ENCODE assay signal across 29 cellular contexts in genomic region chr14:73124180-73124894, GRCh38. TPM values are rescaled to one million over a fixed set of nuclear protein-coding genes. Genes with fewer than 3 reads are reported as not detected.
A peak's percentile ranks its signal among the peaks of the same experiment; 100 is the strongest.
DNase-seq lines count a peak whose midpoint lies in the region; ATAC-seq and TF ChIP-seq lines count a peak whose summit lies in the region.
"Had no signal": no experiment of that assay in that cellular context is flagged by ENCODE, and none has a peak within 500 bp of the region (broad histone marks: within the 10 kb centered on the region; RNA-seq: fewer than 3 reads in every experiment).

No MANE protein-coding gene starts in this region.

- BruUV-seq in HCT116 (replicated peaks; lab: Mats Ljungman, UMichigan), result no TSS peak

- H3K4me1 ChIP-seq in HCT116 (ENCODE audit: control insufficient read depth in 1 of 2, insufficient read depth in 2 of 2, low read length in 2 of 2) (no peaks in the 10 kb centered on the region), neural progenitor cell (peaks cover 11% of the 10 kb centered on the region)
- H3K4me1 ChIP-seq: gastroesophageal sphincter, Peyer's patch, transverse colon had no signal

- TF ChIP-seq CTCF in HCT116 (IDR thresholded peaks at IDR 0.05 in 2 of 3, conservative IDR thresholded peaks at IDR 0.05 in 1 of 3; ENCODE audit: borderline replicate concordance in 1 of 3, insufficient read depth in 1 of 3, low read depth in 2 of 3, low read length in 2 of 3), result no peak
- TF ChIP-seq CTCF in activated B cell treated with CpG ODN at 0.5 μM for 24 hours (IDR thresholded peaks at IDR 0.05), result no peak
- no peak for TF ChIP-seq CTCF in neural progenitor cell (IDR thresholded peaks at IDR 0.05)

- H2AFZ ChIP-seq in HCT116 (ENCODE audit: low read depth, low read length, poor library complexity, severe bottlenecking) (no peak overlapping the region), neural progenitor cell (replicated peaks) (no peak overlapping the region)

- H4K20me1 ChIP-seq in HCT116 (ENCODE audit: insufficient read depth) (peaks cover 7% of the 10 kb centered on the region; the same call in 1 of the 2 replicates), neural progenitor cell (ENCODE audit: low read depth) (peaks cover 13% of the 10 kb centered on the region)

- H3K27me3 ChIP-seq in HCT116 (ENCODE audit: insufficient read depth, low read length) (no peaks in the 10 kb centered on the region), neural progenitor cell (no peaks in the 10 kb centered on the region)
- H3K27me3 ChIP-seq: dorsolateral prefrontal cortex, gastroesophageal sphincter, Peyer's patch, transverse colon had no signal

- 0 out of 2 replicates have a peak, but pooled peaks have one; percentile 9 for ATAC-seq in HCT116
- ATAC-seq in activated B cell treated with CpG ODN at 0.5 μM for 24 hours (ENCODE audit: low read depth), result no peak
- no peak for ATAC-seq in HG03025 (IDR thresholded peaks at IDR 0.05; ENCODE audit: low FRiP score, unreplicated experiment)
- ATAC-seq in HG02870 (IDR thresholded peaks at IDR 0.05; ENCODE audit: unreplicated experiment), result no peak
- no peak for ATAC-seq in left ventricle myocardium superior
- ATAC-seq: activated CD8-positive, alpha-beta T cell treated with anti-CD3 and anti-CD28 coated beads, Interleukin-2, amount 10 ng/mL, durations not matched to agents 7 days and 5 days; activated naive CD8-positive, alpha-beta T cell treated with anti-CD3 and anti-CD28 coated beads, Interleukin-2, amount 50 U/mL, for 24 hours; gastroesophageal sphincter had no signal

- no peak overlapping the region for H3K4me3 Mint-ChIP-seq in activated CD4-positive, alpha-beta memory T cell treated with anti-CD3 and anti-CD28 coated beads for 36 hours
- no peak overlapping the region for H3K4me3 Mint-ChIP-seq in activated CD4-positive, alpha-beta memory T cell treated with anti-CD3 and anti-CD28 coated beads, Interleukin-2, amount 10 ng/mL, durations not matched to agents 7 days and 5 days
- no peak overlapping the region for H3K4me3 Mint-ChIP-seq in activated B cell treated with CpG ODN at 0.5 μM for 24 hours
- no peak overlapping the region for H3K4me3 Mint-ChIP-seq in neural progenitor cell
- H3K4me3 Mint-ChIP-seq: activated CD8-positive, alpha-beta T cell treated with anti-CD3 and anti-CD28 coated beads, Interleukin-2, amount 10 ng/mL, durations not matched to agents 7 days and 5 days; activated naive CD8-positive, alpha-beta T cell treated with anti-CD3 and anti-CD28 coated beads, Interleukin-2, amount 50 U/mL, for 24 hours; CD8-positive, alpha-beta memory T cell had no signal

- H3K36me3 ChIP-seq in HCT116 (ENCODE audit: control insufficient read depth in 1 of 2, insufficient read depth in 2 of 2, low read length in 2 of 2), result peaks cover 27 to 28% of the 10 kb centered on the region in 2 experiments
- H3K36me3 ChIP-seq in neural progenitor cell, result peaks cover 9% of the 10 kb centered on the region

- peaks cover 16% of the 10 kb centered on the region for H3K79me2 ChIP-seq in HCT116 (ENCODE audit: insufficient read depth, low read length)
- H3K79me2 ChIP-seq in neural progenitor cell (ENCODE audit: low read depth), result no peaks in the 10 kb centered on the region

- RAD21 ChIA-PET in HCT116 (lab: Charles Lee; ENCODE audit: low non-redundant PET in 1 of 2, low total read pairs in 2 of 2, uncharacterized antibody in 2 of 2, unreplicated experiment in 2 of 2), result no interaction called here

- H3K27ac ChIP-seq in HCT116 (ENCODE audit: low read depth, low read length) (no peak overlapping the region), neural progenitor cell (peak overlapping the region; percentile 31)
- H3K27ac ChIP-seq: gastroesophageal sphincter, HL-60, Peyer's patch, skin epidermis, transverse colon had no signal

- H3K4me1 Mint-ChIP-seq in activated CD4-positive, alpha-beta memory T cell treated with anti-CD3 and anti-CD28 coated beads for 36 hours (ENCODE audit: low read depth), result no peaks in the 10 kb centered on the region
- no peaks in the 10 kb centered on the region for H3K4me1 Mint-ChIP-seq in activated CD4-positive, alpha-beta memory T cell treated with anti-CD3 and anti-CD28 coated beads, Interleukin-2, amount 10 ng/mL, durations not matched to agents 7 days and 5 days
- no peaks in the 10 kb centered on the region for H3K4me1 Mint-ChIP-seq in activated B cell treated with CpG ODN at 0.5 μM for 24 hours
- H3K4me1 Mint-ChIP-seq in neural progenitor cell, result no peaks in the 10 kb centered on the region
- H3K4me1 Mint-ChIP-seq: activated naive CD8-positive, alpha-beta T cell treated with anti-CD3 and anti-CD28 coated beads, Interleukin-2, amount 50 U/mL, for 24 hours; CD8-positive, alpha-beta memory T cell had no signal

- H3K36me3 Mint-ChIP-seq in activated CD4-positive, alpha-beta memory T cell treated with anti-CD3 and anti-CD28 coated beads for 36 hours, result peaks cover 20% of the 10 kb centered on the region
- peaks cover 50% of the 10 kb centered on the region for H3K36me3 Mint-ChIP-seq in activated CD4-positive, alpha-beta memory T cell treated with anti-CD3 and anti-CD28 coated beads, Interleukin-2, amount 10 ng/mL, durations not matched to agents 7 days and 5 days (ENCODE audit: low read depth)
- H3K36me3 Mint-ChIP-seq in activated B cell treated with CpG ODN at 0.5 μM for 24 hours (ENCODE audit: low read depth) (peaks cover 55% of the 10 kb centered on the region), neural progenitor cell (peaks cover 23% of the 10 kb centered on the region)

- TF ChIP-seq POLR2A in HCT116 (IDR thresholded peaks at IDR 0.05; ENCODE audit: borderline replicate concordance, extremely low read depth, insufficient read depth, insufficient read length), result no peak

- H3K9me3 ChIP-seq in HCT116 (ENCODE audit: control insufficient read depth in 1 of 2, insufficient read depth in 1 of 2, low read depth in 1 of 2, low read length in 2 of 2) (no peaks in the 10 kb centered on the region), neural progenitor cell (ENCODE audit: low read depth) (no peaks in the 10 kb centered on the region)
- H3K9me3 ChIP-seq: gastroesophageal sphincter, Peyer's patch, transverse colon had no signal

- TF ChIP-seq RAD21 in HCT116 (IDR thresholded peaks at IDR 0.05; ENCODE audit: low read depth), result no peak

- no peaks in the 10 kb centered on the region for H3K9me2 ChIP-seq in HCT116 (ENCODE audit: insufficient read depth)

- no peaks in the 10 kb centered on the region for H3K27me3 Mint-ChIP-seq in activated CD4-positive, alpha-beta memory T cell treated with anti-CD3 and anti-CD28 coated beads for 36 hours
- H3K27me3 Mint-ChIP-seq in activated CD4-positive, alpha-beta memory T cell treated with anti-CD3 and anti-CD28 coated beads, Interleukin-2, amount 10 ng/mL, durations not matched to agents 7 days and 5 days, result no peaks in the 10 kb centered on the region
- H3K27me3 Mint-ChIP-seq in activated B cell treated with CpG ODN at 0.5 μM for 24 hours (no peaks in the 10 kb centered on the region), neural progenitor cell (ENCODE audit: insufficient read depth, low read depth) (no peaks in the 10 kb centered on the region)
- H3K27me3 Mint-ChIP-seq: activated naive CD8-positive, alpha-beta T cell treated with anti-CD3 and anti-CD28 coated beads, Interleukin-2, amount 50 U/mL, for 24 hours; CD8-positive, alpha-beta memory T cell had no signal

- no peaks in the 10 kb centered on the region for H3K9me3 Mint-ChIP-seq in activated CD4-positive, alpha-beta memory T cell treated with anti-CD3 and anti-CD28 coated beads for 36 hours
- no peaks in the 10 kb centered on the region for H3K9me3 Mint-ChIP-seq in activated CD4-positive, alpha-beta memory T cell treated with anti-CD3 and anti-CD28 coated beads, Interleukin-2, amount 10 ng/mL, durations not matched to agents 7 days and 5 days
- H3K9me3 Mint-ChIP-seq in activated B cell treated with CpG ODN at 0.5 μM for 24 hours (no peaks in the 10 kb centered on the region), neural progenitor cell (no peaks in the 10 kb centered on the region)
- H3K9me3 Mint-ChIP-seq: activated naive CD8-positive, alpha-beta T cell treated with anti-CD3 and anti-CD28 coated beads, Interleukin-2, amount 50 U/mL, for 24 hours; CD8-positive, alpha-beta memory T cell had no signal

- H3F3A ChIP-seq in neural progenitor cell (ENCODE audit: low read depth), result peaks cover 52% of the 10 kb centered on the region

- intact Hi-C loops in activated CD4-positive, alpha-beta memory T cell treated with anti-CD3 and anti-CD28 coated beads for 36 hours (cut with micrococcal nuclease), result loop anchor here (5.0 kb wide), 1 partner anchor 612 kb away; no protein-coding TSS in a partner anchor
- intact Hi-C loops in HCT116 (cut with micrococcal nuclease), result loop anchor here (5.0 kb wide), 1 partner anchor 47 kb away; no protein-coding TSS in a partner anchor
- intact Hi-C loops in activated B cell treated with CpG ODN at 0.5 μM for 24 hours (cut with micrococcal nuclease), result no loop called here
- intact Hi-C loops in left ventricle myocardium superior (cut with micrococcal nuclease), result no loop called here

- CTCF ChIA-PET in activated CD4-positive, alpha-beta memory T cell treated with anti-CD3 and anti-CD28 coated beads for 36 hours (lab: Charles Lee), result interaction anchor here (0.7 to 1.1 kb wide), 2 partner anchors 171 to 347 kb away, joined by 3 to 4 read pairs; no protein-coding TSS in a partner anchor
- CTCF ChIA-PET in activated CD4-positive, alpha-beta memory T cell treated with anti-CD3 and anti-CD28 coated beads, Interleukin-2, amount 10 ng/mL, durations not matched to agents 7 days and 5 days (lab: Charles Lee), result no interaction called here
- CTCF ChIA-PET in HCT116 (lab: Charles Lee) (no interaction called here), activated B cell treated with CpG ODN at 0.5 μM for 24 hours (lab: Charles Lee) (no interaction called here)

- H3K9ac ChIP-seq in HCT116 (ENCODE audit: low read length) (no peak overlapping the region), neural progenitor cell (no peak overlapping the region)

- no peak overlapping the region for H3K4me3 ChIP-seq in HCT116 (replicated peaks in 1 of 2; ENCODE audit: low read depth in 1 of 2, low read length in 2 of 2)
- no peak overlapping the region for H3K4me3 ChIP-seq in neural progenitor cell
- H3K4me3 ChIP-seq: dorsolateral prefrontal cortex, gastroesophageal sphincter, Peyer's patch, skin epidermis, transverse colon had no signal

- peak overlapping the region; percentile 23 for H3K27ac Mint-ChIP-seq in activated CD4-positive, alpha-beta memory T cell treated with anti-CD3 and anti-CD28 coated beads for 36 hours
- H3K27ac Mint-ChIP-seq in activated CD4-positive, alpha-beta memory T cell treated with anti-CD3 and anti-CD28 coated beads, Interleukin-2, amount 10 ng/mL, durations not matched to agents 7 days and 5 days, result no peak overlapping the region
- H3K27ac Mint-ChIP-seq in activated B cell treated with CpG ODN at 0.5 μM for 24 hours (peak overlapping the region; percentile 41), neural progenitor cell (no peak overlapping the region)
- H3K27ac Mint-ChIP-seq: activated CD8-positive, alpha-beta T cell treated with anti-CD3 and anti-CD28 coated beads, Interleukin-2, amount 10 ng/mL, durations not matched to agents 7 days and 5 days; activated naive CD8-positive, alpha-beta T cell treated with anti-CD3 and anti-CD28 coated beads, Interleukin-2, amount 50 U/mL, for 24 hours had no signal

- POLR2A ChIA-PET in activated CD4-positive, alpha-beta memory T cell treated with anti-CD3 and anti-CD28 coated beads for 36 hours (lab: Charles Lee), result no interaction called here
- POLR2A ChIA-PET in activated CD4-positive, alpha-beta memory T cell treated with anti-CD3 and anti-CD28 coated beads, Interleukin-2, amount 10 ng/mL, durations not matched to agents 7 days and 5 days (lab: Charles Lee), result interaction anchor here (0.8 kb wide), 1 partner anchor 12 kb away, joined by 4 read pairs; the partner anchor contains the start of gene PSEN1
- POLR2A ChIA-PET in HCT116 (lab: Charles Lee) (no interaction called here), activated B cell treated with CpG ODN at 0.5 μM for 24 hours (lab: Charles Lee) (interaction anchor here (0.7 to 1.2 kb wide), 3 partner anchors 12 to 591 kb away, joined by 5 to 6 read pairs (median 5); partner anchors contain the start of gene PSEN1)

- DNase-seq in activated CD4-positive, alpha-beta memory T cell treated with anti-CD3 and anti-CD28 coated beads for 36 hours, result no peak
- no peak for DNase-seq in activated CD4-positive, alpha-beta memory T cell treated with anti-CD3 and anti-CD28 coated beads, Interleukin-2, amount 10 ng/mL, durations not matched to agents 7 days and 5 days
- DNase-seq in HCT116 (ENCODE audit: low read depth, low spot score), result no peak
- no peak for DNase-seq in activated B cell treated with CpG ODN at 0.5 μM for 24 hours
- no peak for DNase-seq in neural progenitor cell (ENCODE audit: low spot score)
- no peak for DNase-seq in left ventricle myocardium superior
- DNase-seq: activated CD8-positive, alpha-beta T cell treated with anti-CD3 and anti-CD28 coated beads, Interleukin-2, amount 10 ng/mL, durations not matched to agents 7 days and 5 days; activated effector memory CD4-positive, alpha-beta T cell treated with Interleukin-2 at 50 U/mL for 16 hours; activated naive CD8-positive, alpha-beta T cell treated with anti-CD3 and anti-CD28 coated beads, Interleukin-2, amount 50 U/mL, for 24 hours; CD8-positive, alpha-beta memory T cell; cerebellar nuclear complex; dorsolateral prefrontal cortex; HCEC 1CT; hypothalamus; mesenchymal stem cell; MV-4-11; NCI-H1694 treated with DMSO at 0.1 percent for 48 hours; NCI-H524 treated with DMSO at 0.1 percent for 48 hours; nucleus accumbens; Peyer's patch; SIG-M5; stimulated activated CD8-positive, alpha-beta memory T cell treated with anti-CD3 and anti-CD28 coated beads, Interleukin-4, amount 100 ng/mL, for 48 hours; SW 1271; transverse colon had no signal

- H3K4me2 ChIP-seq in HCT116 (ENCODE audit: low read length) (no peak overlapping the region), neural progenitor cell (no peak overlapping the region)

RNA-seq across cellular contexts. Expression of gene PSEN1, which starts 12.0 kb away (rescaled TPM):
- total RNA-seq in activated CD4-positive, alpha-beta memory T cell treated with anti-CD3 and anti-CD28 coated beads for 36 hours, result 10 to 100 TPM; 30.3 to 31.6 TPM
- total RNA-seq in activated CD4-positive, alpha-beta memory T cell treated with anti-CD3 and anti-CD28 coated beads, Interleukin-2, amount 10 ng/mL, durations not matched to agents 7 days and 5 days, result 10 to 100 TPM; 41.8 to 44.5 TPM
- 26.9 TPM for total RNA-seq in HCT116 (2021; ENCODE audit: unreplicated experiment)
- polyA plus RNA-seq in HCT116 (2012), result 20.9 and 22.0 TPM in 2 replicates
- total RNA-seq in activated B cell treated with CpG ODN at 0.5 μM for 24 hours, result 38.6 and 42.9 TPM in 2 replicates
- total RNA-seq in neural progenitor cell (ENCODE audit: low replicate concordance), result 55.3 and 80.5 TPM in 2 replicates
- total RNA-seq in left ventricle myocardium superior, result 24.1 TPM

Comparison
In these comparisons a context has a peak if more than half of its experiments do, and no peak if none do; other contexts are left out.
1. H3K27ac Mint-ChIP-seq: peak in activated CD4-positive, alpha-beta memory T cell treated with anti-CD3 and anti-CD28 coated beads for 36 hours (single experiment) and activated B cell treated with CpG ODN at 0.5 μM for 24 hours (single experiment); none in activated CD4-positive, alpha-beta memory T cell treated with anti-CD3 and anti-CD28 coated beads, Interleukin-2, amount 10 ng/mL, durations not matched to agents 7 days and 5 days (single experiment) and neural progenitor cell (single experiment).
2. POLR2A ChIA-PET loops: an anchor here in activated CD4-positive, alpha-beta memory T cell treated with anti-CD3 and anti-CD28 coated beads, Interleukin-2, amount 10 ng/mL, durations not matched to agents 7 days and 5 days (0.8 kb wide) and activated B cell treated with CpG ODN at 0.5 μM for 24 hours (0.7 to 1.2 kb wide); none called in activated CD4-positive, alpha-beta memory T cell treated with anti-CD3 and anti-CD28 coated beads for 36 hours and HCT116.
3. intact Hi-C loops: an anchor here in activated CD4-positive, alpha-beta memory T cell treated with anti-CD3 and anti-CD28 coated beads for 36 hours (5.0 kb wide) and HCT116 (5.0 kb wide); none called in activated B cell treated with CpG ODN at 0.5 μM for 24 hours and left ventricle myocardium superior.